Comparison of ENCODE assay signal across 16 cellular contexts in genomic region chr5:95747041-95747679, GRCh38. TPM values are rescaled to one million over a fixed set of nuclear protein-coding genes. Genes with fewer than 3 reads are reported as not detected.
DNase-seq lines count a peak whose midpoint lies in the region; ATAC-seq and TF ChIP-seq lines count a peak whose summit lies in the region.
"Had no signal": no experiment of that assay in that cellular context is flagged by ENCODE, and none has a peak within 500 bp of the region (broad histone marks: within the 10 kb centered on the region; RNA-seq: fewer than 3 reads in every experiment).

No MANE protein-coding gene starts in this region.

- H3K36me3 Mint-ChIP-seq in activated naive CD8-positive, alpha-beta T cell treated with anti-CD3 and anti-CD28 coated beads, Interleukin-2, amount 50 U/mL, for 24 hours (ENCODE audit: low read depth), result no peaks in the 10 kb centered on the region
- no peaks in the 10 kb centered on the region for H3K36me3 Mint-ChIP-seq in activated naive CD8-positive, alpha-beta T cell treated with anti-CD3 and anti-CD28 coated beads for 36 hours
- H3K36me3 Mint-ChIP-seq in naive thymus-derived CD8-positive, alpha-beta T cell, result no peaks in the 10 kb centered on the region
- H3K36me3 Mint-ChIP-seq: CD8-positive, alpha-beta T cell had no signal

- H3K27ac ChIP-seq in VCaP, result peak overlapping the region; percentile 74
- H3K27ac ChIP-seq in osteoblast (ENCODE audit: low read depth, low read length), result no peak overlapping the region
- H3K27ac ChIP-seq: BLaER1 treated with 17β-estradiol and CSF1 and Interleukin-3, amounts not matched to agents 10 nM and 100 nM had no signal

- H4K20me1 ChIP-seq in osteoblast (ENCODE audit: insufficient read depth, low read length), result peaks cover 7% of the 10 kb centered on the region

- peak; percentile 49 for ATAC-seq in activated naive CD8-positive, alpha-beta T cell treated with anti-CD3 and anti-CD28 coated beads, Interleukin-2, amount 50 U/mL, for 24 hours
- no peak for ATAC-seq in HG03521 (IDR thresholded peaks at IDR 0.05; ENCODE audit: unreplicated experiment)
- ATAC-seq in naive thymus-derived CD8-positive, alpha-beta T cell, result no peak
- ATAC-seq: CD8-positive, alpha-beta T cell had no signal

- H3K4me3 Mint-ChIP-seq in activated naive CD8-positive, alpha-beta T cell treated with anti-CD3 and anti-CD28 coated beads, Interleukin-2, amount 50 U/mL, for 24 hours, result no peak overlapping the region
- no peak overlapping the region for H3K4me3 Mint-ChIP-seq in activated naive CD8-positive, alpha-beta T cell treated with anti-CD3 and anti-CD28 coated beads for 36 hours
- no peak overlapping the region for H3K4me3 Mint-ChIP-seq in naive thymus-derived CD8-positive, alpha-beta T cell
- H3K4me3 Mint-ChIP-seq: CD8-positive, alpha-beta T cell had no signal

- H3K4me1 ChIP-seq in osteoblast (ENCODE audit: insufficient read depth, low read length), result peaks cover 13% of the 10 kb centered on the region

- no peak overlapping the region for H3K4me2 ChIP-seq in osteoblast (ENCODE audit: insufficient read depth, low read length)
- H3K4me2 ChIP-seq: BLaER1 treated with 17β-estradiol and CSF1 and Interleukin-3, amounts not matched to agents 10 nM and 100 nM had no signal

- H3K27me3 ChIP-seq in osteoblast (ENCODE audit: insufficient read depth, low read length), result no peaks in the 10 kb centered on the region
- H3K27me3 ChIP-seq: BLaER1 treated with 17β-estradiol and CSF1 and Interleukin-3, amounts not matched to agents 10 nM and 100 nM had no signal

- H3K36me3 ChIP-seq in osteoblast (ENCODE audit: insufficient read depth, low read length), result peaks cover 62% of the 10 kb centered on the region

- no peaks in the 10 kb centered on the region for H3K27me3 Mint-ChIP-seq in activated naive CD8-positive, alpha-beta T cell treated with anti-CD3 and anti-CD28 coated beads, Interleukin-2, amount 50 U/mL, for 24 hours
- H3K27me3 Mint-ChIP-seq in activated naive CD8-positive, alpha-beta T cell treated with anti-CD3 and anti-CD28 coated beads for 36 hours, result no peaks in the 10 kb centered on the region
- no peaks in the 10 kb centered on the region for H3K27me3 Mint-ChIP-seq in naive thymus-derived CD8-positive, alpha-beta T cell

- no peak overlapping the region for H3K4me3 ChIP-seq in osteoblast (ENCODE audit: insufficient read depth, low read length)
- H3K4me3 ChIP-seq: BLaER1 treated with 17β-estradiol and CSF1 and Interleukin-3, amounts not matched to agents 10 nM and 100 nM had no signal

- no peak for TF ChIP-seq CTCF in VCaP (conservative IDR thresholded peaks at IDR 0.05)
- no peak for TF ChIP-seq CTCF in osteoblast (IDR thresholded peaks at IDR 0.05; ENCODE audit: extremely low read depth, low read depth, low read length)

- H3K9me3 ChIP-seq in osteoblast (ENCODE audit: low read depth, low read length), result no peaks in the 10 kb centered on the region
- H3K9me3 ChIP-seq: BLaER1 treated with 17β-estradiol and CSF1 and Interleukin-3, amounts not matched to agents 10 nM and 100 nM had no signal

- no peaks in the 10 kb centered on the region for H3K9me3 Mint-ChIP-seq in activated naive CD8-positive, alpha-beta T cell treated with anti-CD3 and anti-CD28 coated beads, Interleukin-2, amount 50 U/mL, for 24 hours
- H3K9me3 Mint-ChIP-seq in activated naive CD8-positive, alpha-beta T cell treated with anti-CD3 and anti-CD28 coated beads for 36 hours, result no peaks in the 10 kb centered on the region
- H3K9me3 Mint-ChIP-seq in naive thymus-derived CD8-positive, alpha-beta T cell, result no peaks in the 10 kb centered on the region
- H3K9me3 Mint-ChIP-seq: CD8-positive, alpha-beta T cell had no signal

- peaks cover 10% of the 10 kb centered on the region for H3K4me1 Mint-ChIP-seq in activated naive CD8-positive, alpha-beta T cell treated with anti-CD3 and anti-CD28 coated beads, Interleukin-2, amount 50 U/mL, for 24 hours
- H3K4me1 Mint-ChIP-seq in activated naive CD8-positive, alpha-beta T cell treated with anti-CD3 and anti-CD28 coated beads for 36 hours, result peaks cover 6% of the 10 kb centered on the region
- H3K4me1 Mint-ChIP-seq in naive thymus-derived CD8-positive, alpha-beta T cell, result no peaks in the 10 kb centered on the region

- H2AFZ ChIP-seq in osteoblast (ENCODE audit: low read length), result no peak overlapping the region

- peak overlapping the region; percentile 15 for H3K27ac Mint-ChIP-seq in activated naive CD8-positive, alpha-beta T cell treated with anti-CD3 and anti-CD28 coated beads, Interleukin-2, amount 50 U/mL, for 24 hours
- H3K27ac Mint-ChIP-seq in activated naive CD8-positive, alpha-beta T cell treated with anti-CD3 and anti-CD28 coated beads for 36 hours, result no peak overlapping the region
- H3K27ac Mint-ChIP-seq in naive thymus-derived CD8-positive, alpha-beta T cell, result peak overlapping the region in 1 of 10 donors; percentile 60
- H3K27ac Mint-ChIP-seq: CD8-positive, alpha-beta T cell had no signal

- peaks cover 77% of the 10 kb centered on the region for H3K79me2 ChIP-seq in osteoblast (ENCODE audit: insufficient read depth, low read length)

- no peak for DNase-seq in activated naive CD8-positive, alpha-beta T cell treated with anti-CD3 and anti-CD28 coated beads, Interleukin-2, amount 50 U/mL, for 24 hours
- DNase-seq in activated naive CD8-positive, alpha-beta T cell treated with anti-CD3 and anti-CD28 coated beads for 36 hours, result no peak
- peak; percentile 59 for DNase-seq in osteoblast (ENCODE audit: insufficient read length, low spot score, missing footprints)
- no peak for DNase-seq in naive thymus-derived CD8-positive, alpha-beta T cell
- no peak for DNase-seq in NCI-H1694 treated with DMSO at 0.1 percent for 48 hours (lab: John Stamatoyannopoulos, UW)
- DNase-seq: CD8-positive, alpha-beta T cell; DMS79; NCI-H1417; NCI-H187 treated with DMSO at 0.1 percent for 48 hours; NCI-H2227 treated with DMSO at 0.1 percent for 48 hours; NCI-H510A treated with DMSO at 0.1 percent for 48 hours; NCI-H774; Right ventricle myocardium superior had no signal

- POLR2A ChIA-PET in naive thymus-derived CD8-positive, alpha-beta T cell (lab: Charles Lee), result no interaction called here

RNA-seq across cellular contexts. Expression of gene RHOBTB3, which starts 16.0 kb away (rescaled TPM):
- total RNA-seq in activated naive CD8-positive, alpha-beta T cell treated with anti-CD3 and anti-CD28 coated beads for 36 hours, result under 1 TPM; 0.52 to 0.78 TPM
- total RNA-seq in osteoblast, result 314 and 349 TPM in 2 replicates
- total RNA-seq in naive thymus-derived CD8-positive, alpha-beta T cell, result under 1 TPM; 0.25 to 0.60 TPM
- polyA plus RNA-seq in naive thymus-derived CD8-positive, alpha-beta T cell, result 1 to 10 TPM in 2 of 3 donors, under 1 TPM in 1; 0.49 to 2.9 (median 1.4) TPM

Comparison
In these comparisons a context has a peak if more than half of its experiments do, and no peak if none do; other contexts are left out.
1. RNA of gene RHOBTB3, which starts 16.0 kb away (total RNA-seq): 314 to 349 TPM in osteoblast; 0.52 to 0.78 TPM in activated naive CD8-positive, alpha-beta T cell treated with anti-CD3 and anti-CD28 coated beads for 36 hours and 0.25 to 0.60 TPM in naive thymus-derived CD8-positive, alpha-beta T cell; every median in the first group is over 100 times any median in the second.